18 cellular contexts compared by ENCODE assay signal in the genomic region with DNA sequence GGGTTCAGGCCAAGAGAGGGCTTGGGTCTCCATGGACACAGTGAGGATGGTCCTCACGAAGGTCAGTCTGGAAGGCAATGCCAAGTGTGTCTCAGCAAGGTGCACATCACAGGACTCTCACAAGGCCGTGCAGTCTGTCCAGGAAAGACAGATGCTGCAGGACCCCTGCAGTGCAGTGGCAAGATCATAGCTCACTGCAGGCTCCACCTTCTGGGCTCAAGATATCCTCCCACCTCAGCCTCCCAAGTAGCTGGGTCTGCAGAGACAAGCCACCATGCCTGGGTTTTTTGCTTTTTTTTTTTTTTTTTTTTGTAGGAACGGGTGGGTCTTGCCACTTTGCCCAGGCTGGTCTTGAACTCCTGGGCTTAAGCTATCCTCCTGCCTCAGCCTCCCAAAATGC. TPM values are rescaled to one million over a fixed set of nuclear protein-coding genes. Genes with fewer than 3 reads are reported as not detected.
A peak's percentile ranks its signal among the peaks of the same experiment; 100 is the strongest.
DNase-seq lines count a peak whose midpoint lies in the region; ATAC-seq, FAIRE-seq and TF ChIP-seq lines count a peak whose summit lies in the region.
"Had no signal": no experiment of that assay in that cellular context is flagged by ENCODE, and none has a peak within 500 bp of the region (broad histone marks: within the 10 kb centered on the region; RNA-seq: fewer than 3 reads in every experiment).

No MANE protein-coding gene starts in this region.

- no peaks in the 10 kb centered on the region for H3K27me3 ChIP-seq in HUES64 (ENCODE audit: insufficient read depth, low read length)
- no peaks in the 10 kb centered on the region for H3K27me3 ChIP-seq in HepG2 (ENCODE audit: control insufficient read depth in 1 of 2, insufficient read depth in 2 of 2, low read length in 2 of 2)
- no peaks in the 10 kb centered on the region for H3K27me3 ChIP-seq in stomach

- H3K4me1 ChIP-seq in HUES64 (ENCODE audit: insufficient read depth, low read length) (peaks cover 32% of the 10 kb centered on the region), HepG2 (ENCODE audit: insufficient read depth, low read length) (peaks cover 97% of the 10 kb centered on the region), stomach (peaks cover 50 to 98% (median 80%) of the 10 kb centered on the region in 4 donors)

- CTCF ChIA-PET in HepG2 (lab: Yijun Ruan, JAX; ENCODE audit: low intra/inter-chr PET ratio, low total read pairs): interaction anchor here (1.1 kb wide), 1 partner anchor 54 kb away, joined by 3 read pairs; no protein-coding TSS in a partner anchor

- H3K9ac ChIP-seq in HUES64 (ENCODE audit: low read depth, low read length): no peak overlapping the region; the same call in 1 of the 2 replicates
- no peak overlapping the region for H3K9ac ChIP-seq in HepG2 (ENCODE audit: insufficient read depth, low read depth, low read length)

- H3K79me2 ChIP-seq in HepG2 (ENCODE audit: insufficient read depth, low read length): peaks cover 99% of the 10 kb centered on the region

- peaks cover 34% of the 10 kb centered on the region; the same call in 1 of the 2 replicates for H3K36me3 ChIP-seq in HUES64 (ENCODE audit: insufficient read depth, low read length)
- H3K36me3 ChIP-seq in HepG2 (replicated peaks in 1 of 2; ENCODE audit: control insufficient read depth in 1 of 2, insufficient read depth in 2 of 2, low read length in 2 of 2): peaks cover 32 to 72% of the 10 kb centered on the region in 2 experiments
- H3K36me3 ChIP-seq in stomach: no peaks in the 10 kb centered on the region

- in situ Hi-C loops in HepG2 (cut with HindIII; ENCODE audit: extremely low pct_ligation_motif_present, low pct_unique_long_range_greater_than_20kb): no loop called here

- TF ChIP-seq EP300 in HepG2 (IDR thresholded peaks at IDR 0.05; ENCODE audit: low read depth in 2 of 2, low read length in 2 of 2) (no peak), HepG2 (CRISPR knock-in tag; IDR thresholded peaks at IDR 0.05; ENCODE audit: borderline replicate concordance) (no peak), stomach (IDR thresholded peaks at IDR 0.05) (no peak)

- intact Hi-C loops in HepG2 (cut with micrococcal nuclease; ENCODE audit: unreplicated experiment): no loop called here
- intact Hi-C loops in stomach (cut with DNase I; ENCODE audit: low total_unique reads): no loop called here

- peaks cover 36% of the 10 kb centered on the region for H3K4me1 Mint-ChIP-seq in activated T-helper 17 cell treated with anti-CD3 and anti-CD28 coated beads, Interleukin-2, amount 50 U/mL, for 72 hours

- DNase-seq in HepG2 (ENCODE audit: low spot score) (no peak), stomach (no peak), NCI-H1048 (lab: John Stamatoyannopoulos, UW) (no peak), Ammon's horn (ENCODE audit: low spot score) (no peak)
- DNase-seq in effector CD8-positive, alpha-beta T cell (lab: John Stamatoyannopoulos, UW): no peak
- DNase-seq: activated CD4-positive, CD25-positive, alpha-beta regulatory T cell; activated CD8-positive, alpha-beta memory T cell treated with anti-CD3 and anti-CD28 coated beads, Interleukin-2, amount 50 U/mL, for 48 hours; aorta; CD4-positive, alpha-beta T cell; effector memory CD4-positive, alpha-beta T cell; right cardiac atrium; stimulated activated CD4-positive, alpha-beta T cell treated with anti-CD3 and anti-CD28 coated beads, Interleukin-4, amount 100 ng/mL, for 24 hours had no signal

- TF ChIP-seq RAD21 in HepG2 (CRISPR knock-in tag; IDR thresholded peaks at IDR 0.05): no peak

- H3K9me3 Mint-ChIP-seq in activated T-helper 17 cell treated with anti-CD3 and anti-CD28 coated beads, Interleukin-2, amount 50 U/mL, for 72 hours: no peaks in the 10 kb centered on the region
- H3K9me3 Mint-ChIP-seq: CD4-positive, alpha-beta T cell; stimulated activated memory B cell treated with anti-CD40 and anti-IgM and Interleukin-4, amounts not matched to agents 10 μg/mL and 1 μg/mL and 100 μg/mL, for 72 hours had no signal

- no peak for TF ChIP-seq POLR2A in HepG2 (IDR thresholded peaks at IDR 0.05; ENCODE audit: insufficient read depth in 1 of 2, low read depth in 2 of 2, low read length in 2 of 2)
- TF ChIP-seq POLR2A in stomach (IDR thresholded peaks at IDR 0.05): no peak

- WGBS in HUES64: 62% methylated on average over 3 of the region's 3 CpGs
- 80% methylated on average over 2 of the region's 3 CpGs for WGBS in HepG2 (ENCODE audit: low lambda C conversion rate)
- WGBS in stomach, 5 donors: 78 to 87% (median 79%) methylated on average over 3 of the region's 3 CpGs

- ATAC-seq in activated T-helper 17 cell treated with anti-CD3 and anti-CD28 coated beads, Interleukin-2, amount 50 U/mL, for 72 hours (replicated peaks): no peak
- no peak for ATAC-seq in HepG2
- ATAC-seq in GM21447 (IDR thresholded peaks at IDR 0.05; ENCODE audit: unreplicated experiment): no peak
- ATAC-seq: right cardiac atrium; stimulated activated memory B cell treated with anti-CD40 and anti-IgM and Interleukin-4, amounts not matched to agents 10 μg/mL and 1 μg/mL and 100 μg/mL, for 72 hours had no signal

- no peak overlapping the region for H3K4me2 ChIP-seq in HepG2 (ENCODE audit: low read depth, low read length)

- H2AFZ ChIP-seq in HepG2 (ENCODE audit: low read length): no peak overlapping the region

- TF ChIP-seq CTCF in HepG2 (CRISPR knock-in tag; IDR thresholded peaks at IDR 0.05): no peak; the same call in 1 of the 2 replicates
- TF ChIP-seq CTCF in stomach (IDR thresholded peaks at IDR 0.05): no peak

- no TSS peak for BruUV-seq in HepG2 (replicated peaks; lab: Mats Ljungman, UMichigan)

- POLR2A ChIA-PET in HepG2 (lab: Yijun Ruan, JAX): interaction anchor here (1.0 to 23.7 kb wide), 3 partner anchors 13 to 43 kb away, joined by 3 to 624 read pairs (median 4); partner anchors contain the start of gene ZMYND8

- peaks cover 91% of the 10 kb centered on the region for H4K20me1 ChIP-seq in HepG2 (ENCODE audit: insufficient read depth, low read length)

- no peak overlapping the region for H3K4me3 Mint-ChIP-seq in activated T-helper 17 cell treated with anti-CD3 and anti-CD28 coated beads, Interleukin-2, amount 50 U/mL, for 72 hours
- H3K4me3 Mint-ChIP-seq: CD4-positive, alpha-beta T cell; stimulated activated memory B cell treated with anti-CD40 and anti-IgM and Interleukin-4, amounts not matched to agents 10 μg/mL and 1 μg/mL and 100 μg/mL, for 72 hours had no signal

- H3K27ac Mint-ChIP-seq in activated T-helper 17 cell treated with anti-CD3 and anti-CD28 coated beads, Interleukin-2, amount 50 U/mL, for 72 hours: peak overlapping the region; percentile 88

- no peak for FAIRE-seq in HepG2 (lab: Jason Lieb, UNC)
- FAIRE-seq: frontal cortex, H1 had no signal

- H3K27ac ChIP-seq in HUES64 (ENCODE audit: low read depth, low read length): peak overlapping the region; percentile 46; the same call in 1 of the 2 replicates
- no peak overlapping the region for H3K27ac ChIP-seq in HepG2 (ENCODE audit: extremely low read length, insufficient read depth, low read length)
- peak overlapping the region; percentile 60 to 99 (median 97) for H3K27ac ChIP-seq in stomach

- no peaks in the 10 kb centered on the region for H3K27me3 Mint-ChIP-seq in activated T-helper 17 cell treated with anti-CD3 and anti-CD28 coated beads, Interleukin-2, amount 50 U/mL, for 72 hours
- H3K27me3 Mint-ChIP-seq: CD4-positive, alpha-beta T cell; stimulated activated memory B cell treated with anti-CD40 and anti-IgM and Interleukin-4, amounts not matched to agents 10 μg/mL and 1 μg/mL and 100 μg/mL, for 72 hours had no signal

- H3K4me3 ChIP-seq in HUES64 (ENCODE audit: low read length): no peak overlapping the region
- no peak overlapping the region for H3K4me3 ChIP-seq in HepG2 (replicated peaks in 1 of 3; ENCODE audit: insufficient read depth in 1 of 3, low read depth in 2 of 3, low read length in 3 of 3)
- no peak overlapping the region for H3K4me3 ChIP-seq in stomach

- no peaks in the 10 kb centered on the region for H3K9me3 ChIP-seq in HUES64 (ENCODE audit: insufficient read depth, low read depth, low read length)
- no peaks in the 10 kb centered on the region for H3K9me3 ChIP-seq in HepG2 (ENCODE audit: low read length)
- H3K9me3 ChIP-seq in stomach: no peaks in the 10 kb centered on the region

- peaks cover 55% of the 10 kb centered on the region for H3K36me3 Mint-ChIP-seq in activated T-helper 17 cell treated with anti-CD3 and anti-CD28 coated beads, Interleukin-2, amount 50 U/mL, for 72 hours (ENCODE audit: low read depth)

TF ChIP-seq in HepG2, 621 proteins besides CTCF, POLR2A, EP300 and RAD21 (continues in another document):
- TF ChIP-seq ZNF619 (CRISPR knock-in tag; IDR thresholded peaks at IDR 0.05): no peak

RNA-seq across cellular contexts. Expression of gene ZMYND8, which starts 26.4 kb away (rescaled TPM):
- 61.7 TPM for polyA plus RNA-seq in HUES64 (2013, experiment 1 of 2)
- 67.8 TPM for polyA plus RNA-seq in HUES64 (2013, experiment 2 of 2)
- 10 to 100 TPM; 35.3 to 39.4 TPM for total RNA-seq in activated T-helper 17 cell treated with anti-CD3 and anti-CD28 coated beads, Interleukin-2, amount 50 U/mL, for 72 hours
- total RNA-seq in HepG2 (2016; rRNA removed; fragmentation: Illumina TruSeq; extraction: Trizol) (53.9 and 71.9 TPM in 2 replicates), stomach (10 to 100 TPM; 25.9 to 82.6 (median 54.3) TPM)
- total RNA-seq in HepG2 (2016; cell fraction: cytosol; rRNA removed; fragmentation: Illumina TruSeq; extraction: Trizol; ENCODE audit: low read depth): 45.3 and 50.7 TPM in 2 replicates
- total RNA-seq in HepG2 (2016; cell fraction: insoluble cytoplasmic fraction; rRNA removed; fragmentation: Illumina TruSeq; extraction: Trizol): 54.7 and 64.5 TPM in 2 replicates
- 30.6 and 34.0 TPM in 2 replicates for total RNA-seq in HepG2 (2016; cell fraction: membrane; rRNA removed; fragmentation: Illumina TruSeq; extraction: Trizol)
- total RNA-seq in HepG2 (2016; cell fraction: nucleus; rRNA removed; fragmentation: Illumina TruSeq; extraction: Trizol): 90.9 and 106 TPM in 2 replicates
- polyA plus RNA-seq in HepG2 (2011; rRNA removed) (81.4 and 84.7 TPM in 2 replicates), stomach (10 to 100 TPM in 2 of 3 donors, 1 to 10 TPM in 1; 9.2 to 13.6 (median 12.7) TPM)
- polyA plus RNA-seq in HepG2 (2011; cell fraction: cytosol; rRNA removed): 41.2 and 45.2 TPM in 2 replicates
- polyA plus RNA-seq in HepG2 (2011; cell fraction: nucleus; rRNA removed): 139 and 149 TPM in 2 replicates
- 50.4 and 60.2 TPM in 2 replicates for polyA plus RNA-seq in HepG2 (2012)
- polyA plus RNA-seq in HepG2 (2016; cell fraction: cytosol; fragmentation: Illumina TruSeq; extraction: Trizol; ENCODE audit: low read depth): 1.9 and 2.5 TPM in 2 replicates
- 42.7 and 55.7 TPM in 2 replicates for polyA plus RNA-seq in HepG2 (2016; cell fraction: insoluble cytoplasmic fraction; fragmentation: Illumina TruSeq; extraction: Trizol; ENCODE audit: low read depth)
- polyA plus RNA-seq in HepG2 (2016; cell fraction: membrane; fragmentation: Illumina TruSeq; extraction: Trizol; ENCODE audit: low read depth): 7.9 and 9.1 TPM in 2 replicates
- 103 and 106 TPM in 2 replicates for polyA plus RNA-seq in HepG2 (2016; cell fraction: nucleus; fragmentation: Illumina TruSeq; extraction: Trizol; ENCODE audit: insufficient read depth, low read depth)
- 14.1 and 79.4 TPM in 2 replicates for polyA minus RNA-seq in HepG2 (2011; rRNA and poly(A)+ RNA removed; ENCODE audit: low replicate concordance)
- polyA minus RNA-seq in HepG2 (2011; cell fraction: cytosol; rRNA and poly(A)+ RNA removed): 66.7 and 69.5 TPM in 2 replicates
- polyA minus RNA-seq in HepG2 (2011; cell fraction: nucleus; rRNA and poly(A)+ RNA removed): 190 and 220 TPM in 2 replicates
